ENCODE assay signal across 8 cellular contexts in genomic region chr11:65060913-65061408, GRCh38. TPM values are rescaled to one million over a fixed set of nuclear protein-coding genes. Genes with fewer than 3 reads are reported as not detected.
DNase-seq lines count a peak whose midpoint lies in the region; ATAC-seq and TF ChIP-seq lines count a peak whose summit lies in the region.
"Had no signal": no experiment of that assay in that cellular context is flagged by ENCODE, and none has a peak within 500 bp of the region (broad histone marks: within the 10 kb centered on the region; RNA-seq: fewer than 3 reads in every experiment).

No MANE protein-coding gene starts in this region.

- H3K27ac ChIP-seq in OCI-LY1 (ENCODE audit: low read depth, low read length, poor library complexity, severe bottlenecking) = no peak overlapping the region

- no peaks in the 10 kb centered on the region; the same call in 1 of the 2 replicates for H3K36me3 ChIP-seq in OCI-LY1 (ENCODE audit: insufficient read depth, low read length)

- ATAC-seq in esophagus mucosa (no peak), GM18520 (IDR thresholded peaks at IDR 0.05; ENCODE audit: unreplicated experiment) (no peak), HG02870 (IDR thresholded peaks at IDR 0.05; ENCODE audit: unreplicated experiment) (no peak)

- H3K9ac ChIP-seq in OCI-LY1 (ENCODE audit: low read length) = no peak overlapping the region

- no peak overlapping the region for H3K4me2 ChIP-seq in OCI-LY1 (ENCODE audit: low read length)

- H3K9me2 ChIP-seq in OCI-LY1 (ENCODE audit: low read depth, low read length) = no peaks in the 10 kb centered on the region

- no peak overlapping the region for H2AFZ ChIP-seq in OCI-LY1 (ENCODE audit: low read length)

- H4K20me1 ChIP-seq in OCI-LY1 (ENCODE audit: insufficient read depth, low read length) = no peaks in the 10 kb centered on the region

- no peaks in the 10 kb centered on the region for H3K9me3 ChIP-seq in OCI-LY1 (ENCODE audit: low read length)

- H3K27me3 ChIP-seq in OCI-LY1 (ENCODE audit: insufficient read depth, low read length) = no peaks in the 10 kb centered on the region

- peak; percentile 69 for TF ChIP-seq CTCF in OCI-LY1 (IDR thresholded peaks at IDR 0.05; ENCODE audit: low read length)
- TF ChIP-seq CTCF in fibroblast of villous mesenchyme (IDR thresholded peaks at IDR 0.05; ENCODE audit: insufficient read depth, low read depth, low read length) = peak; percentile 36

- peaks cover 6% of the 10 kb centered on the region for H3K4me1 ChIP-seq in OCI-LY1 (ENCODE audit: insufficient read depth, low read length, severe bottlenecking)

- peak; percentile 23 for DNase-seq in Daoy (ENCODE audit: low read depth)
- peak; percentile 37 for DNase-seq in fibroblast of villous mesenchyme (ENCODE audit: low read depth)
- DNase-seq: cerebellar nuclear complex, NCI-H1417 treated with DMSO at 0.1 percent for 48 hours had no signal

- no peak overlapping the region for H3K4me3 ChIP-seq in OCI-LY1 (ENCODE audit: low read depth, low read length, poor library complexity, severe bottlenecking)
- H3K4me3 ChIP-seq in fibroblast of villous mesenchyme (ENCODE audit: low read depth, low read length) = no peak overlapping the region

- H3F3A ChIP-seq in OCI-LY1 (ENCODE audit: insufficient read depth, low read length) = no peaks in the 10 kb centered on the region

- H3K79me2 ChIP-seq in OCI-LY1 (ENCODE audit: insufficient read depth, low read length) = no peaks in the 10 kb centered on the region

RNA-seq across cellular contexts. Expression of gene NAALADL1, which starts 2.6 kb away (rescaled TPM):
- total RNA-seq in Daoy (2014; rRNA removed; shearing (Covaris generic)) = not detected in 2 replicates
- total RNA-seq in fibroblast of villous mesenchyme = 23.7 and 27.4 TPM in 2 replicates
- 2.7 TPM for total RNA-seq in esophagus mucosa

RNA-seq across cellular contexts. Expression of gene SAC3D1, which starts 20.0 kb away (rescaled TPM):
- total RNA-seq in Daoy (2014; rRNA removed; shearing (Covaris generic)) = 10.8 and 17.0 TPM in 2 replicates
- total RNA-seq in fibroblast of villous mesenchyme (10.4 and 13.5 TPM in 2 replicates), esophagus mucosa (11.3 TPM)

RNA-seq across cellular contexts. Expression of gene CDCA5, which starts 22.9 kb away (rescaled TPM):
- total RNA-seq in Daoy (2014; rRNA removed; shearing (Covaris generic)) = 75.2 and 77.1 TPM in 2 replicates
- total RNA-seq in fibroblast of villous mesenchyme = 7.4 and 15.5 TPM in 2 replicates
- 14.1 TPM for total RNA-seq in esophagus mucosa

RNA-seq across cellular contexts. Expression of gene ZFPL1, which starts 23.1 kb away (rescaled TPM):
- 36.6 and 52.9 TPM in 2 replicates for total RNA-seq in Daoy (2014; rRNA removed; shearing (Covaris generic))
- 28.9 and 46.7 TPM in 2 replicates for total RNA-seq in fibroblast of villous mesenchyme
- 25.7 TPM for total RNA-seq in esophagus mucosa

RNA-seq across cellular contexts. Expression of gene SNX15, which starts 33.7 kb away (rescaled TPM):
- 15.8 and 17.9 TPM in 2 replicates for total RNA-seq in Daoy (2014; rRNA removed; shearing (Covaris generic))
- 12.5 and 14.5 TPM in 2 replicates for total RNA-seq in fibroblast of villous mesenchyme
- total RNA-seq in esophagus mucosa = 12.2 TPM
